In genomic region chr12:74365178-74365964, GRCh38 we compare ENCODE assay signal across 8 cellular contexts.
DNase-seq lines count a peak whose midpoint lies in the region; ATAC-seq, FAIRE-seq and TF ChIP-seq lines count a peak whose summit lies in the region.

No MANE protein-coding gene starts in this region.

- H3K4me3 Mint-ChIP-seq in activated CD8-positive, alpha-beta memory T cell treated with anti-CD3 and anti-CD28 coated beads, Interleukin-2, amount 10 ng/mL, durations not matched to agents 7 days and 5 days: no peak overlapping the region

- TF ChIP-seq EP300 in GM12878 (IDR thresholded peaks at IDR 0.05; ENCODE audit: borderline replicate concordance in 1 of 2, control insufficient read depth in 1 of 2, low read depth in 2 of 2, low read length in 2 of 2): no peak

- H3K27me3 Mint-ChIP-seq in activated CD8-positive, alpha-beta memory T cell treated with anti-CD3 and anti-CD28 coated beads, Interleukin-2, amount 10 ng/mL, durations not matched to agents 7 days and 5 days: no peaks in the 10 kb centered on the region

- H3K27ac Mint-ChIP-seq in activated CD8-positive, alpha-beta memory T cell treated with anti-CD3 and anti-CD28 coated beads, Interleukin-2, amount 10 ng/mL, durations not matched to agents 7 days and 5 days: no peak overlapping the region

- peak; percentile 78 for TF ChIP-seq CTCF in Loucy (conservative IDR thresholded peaks at IDR 0.05; ENCODE audit: low read length)
- TF ChIP-seq CTCF in GM12878 (IDR thresholded peaks at IDR 0.05 in 2 of 3, conservative IDR thresholded peaks at IDR 0.05 in 1 of 3; ENCODE audit: control insufficient read depth in 2 of 3, extremely low read depth in 1 of 3, insufficient read depth in 1 of 3, low read depth in 3 of 3, low read length in 3 of 3): peak; percentile 50 to 72 (median 52)
- no peak for TF ChIP-seq CTCF in left ventricle myocardium inferior (IDR thresholded peaks at IDR 0.05; ENCODE audit: borderline replicate concordance)

- DNase-seq in activated CD8-positive, alpha-beta memory T cell treated with anti-CD3 and anti-CD28 coated beads, Interleukin-2, amount 10 ng/mL, durations not matched to agents 7 days and 5 days: peak; percentile 41
- DNase-seq in activated CD8-positive, alpha-beta memory T cell treated with anti-CD3 and anti-CD28 coated beads, Interleukin-2, amount 50 U/mL, for 4 hours: no peak
- DNase-seq in H4 (ENCODE audit: low spot score) (peak; percentile 80), GM12878 (ENCODE audit: low read depth, low spot score) (no peak), mucosa of gallbladder (ENCODE audit: low spot score) (peak; percentile 47), NCI-H510A (lab: John Stamatoyannopoulos, UW) (no peak), left ventricle myocardium inferior (no peak)

- peak; percentile 65 for FAIRE-seq in GM12878 (lab: Jason Lieb, UNC)

- no peak for ATAC-seq in activated CD8-positive, alpha-beta memory T cell treated with anti-CD3 and anti-CD28 coated beads, Interleukin-2, amount 10 ng/mL, durations not matched to agents 7 days and 5 days
- peak; percentile 96 for ATAC-seq in GM12878

- POLR2A ChIA-PET in GM12878 (lab: Charles Lee): no interaction called here

- no peak for TF ChIP-seq POLR2A in GM12878 (IDR thresholded peaks at IDR 0.05; ENCODE audit: low read depth, low read length)

- H3K9me3 Mint-ChIP-seq in activated CD8-positive, alpha-beta memory T cell treated with anti-CD3 and anti-CD28 coated beads, Interleukin-2, amount 10 ng/mL, durations not matched to agents 7 days and 5 days (ENCODE audit: low read depth): peaks cover 2% of the 10 kb centered on the region

- no peak overlapping the region for H3K27ac ChIP-seq in GM12878 (ENCODE audit: control insufficient read depth, insufficient read depth)
- no peak overlapping the region for H3K27ac ChIP-seq in left ventricle myocardium inferior (replicated peaks)

- H3K36me3 Mint-ChIP-seq in activated CD8-positive, alpha-beta memory T cell treated with anti-CD3 and anti-CD28 coated beads, Interleukin-2, amount 10 ng/mL, durations not matched to agents 7 days and 5 days: no peaks in the 10 kb centered on the region

- H3K79me2 ChIP-seq in Loucy (ENCODE audit: insufficient read depth, low read length) (no peaks in the 10 kb centered on the region), GM12878 (ENCODE audit: control insufficient read depth, insufficient read depth, low read length) (no peaks in the 10 kb centered on the region)

- H3K9me3 ChIP-seq in Loucy (ENCODE audit: insufficient read depth, low read depth, low read length) (no peaks in the 10 kb centered on the region), GM12878 (replicated peaks; ENCODE audit: control insufficient read depth, insufficient read depth, low read length) (no peaks in the 10 kb centered on the region), left ventricle myocardium inferior (replicated peaks) (peaks cover 6% of the 10 kb centered on the region)

- no peaks in the 10 kb centered on the region for H3K4me1 Mint-ChIP-seq in activated CD8-positive, alpha-beta memory T cell treated with anti-CD3 and anti-CD28 coated beads, Interleukin-2, amount 10 ng/mL, durations not matched to agents 7 days and 5 days

- RAD21 ChIA-PET in GM12878 (lab: Charles Lee; ENCODE audit: unreplicated experiment): interaction anchor here (1.0 kb wide), 1 partner anchor 47 kb away, joined by 3 read pairs; no protein-coding TSS in a partner anchor

- in situ Hi-C loops in GM12878 (cut with MboI): no loop called here

- no peaks in the 10 kb centered on the region for H3K27me3 ChIP-seq in Loucy (ENCODE audit: insufficient read depth, low read length, poor library complexity, severe bottlenecking)
- no peaks in the 10 kb centered on the region for H3K27me3 ChIP-seq in GM12878 (replicated peaks in 1 of 2; ENCODE audit: control insufficient read depth in 2 of 2, insufficient read depth in 2 of 2, low read length in 1 of 2)
- H3K27me3 ChIP-seq in left ventricle myocardium inferior (ENCODE audit: low read depth): no peaks in the 10 kb centered on the region

- peak; percentile 74 for TF ChIP-seq RAD21 in GM12878 (IDR thresholded peaks at IDR 0.05; ENCODE audit: insufficient read depth, low read depth, low read length)

- CTCF ChIA-PET in activated CD8-positive, alpha-beta memory T cell treated with anti-CD3 and anti-CD28 coated beads, Interleukin-2, amount 10 ng/mL, durations not matched to agents 7 days and 5 days (lab: Charles Lee): interaction anchor here (1.0 kb wide), 1 partner anchor 9 kb away, joined by 3 read pairs; no protein-coding TSS in a partner anchor
- CTCF ChIA-PET in GM12878 (lab: Yijun Ruan, JAX): interaction anchor here (0.6 to 1.8 kb wide), 4 partner anchors 47 to 343 kb away, joined by 3 to 6 read pairs (median 4); no protein-coding TSS in a partner anchor

- SMC1A ChIA-PET in GM12878 (lab: Charles Lee; ENCODE audit: uncharacterized antibody, unreplicated experiment): interaction anchor here (1.4 kb wide), 1 partner anchor 15 kb away, joined by 4 read pairs; no protein-coding TSS in a partner anchor

- H3F3A ChIP-seq in Loucy (ENCODE audit: low read depth): no peaks in the 10 kb centered on the region

- WGBS in GM12878 (ENCODE audit: insufficient coverage, insufficient replicate concordance, low lambda C conversion rate, missing lambda C conversion rate): 42% methylated on average over 6 of the region's 6 CpGs

- H3K36me3 ChIP-seq in Loucy (ENCODE audit: insufficient read depth, low read length): no peaks in the 10 kb centered on the region
- H3K36me3 ChIP-seq in GM12878 (ENCODE audit: control insufficient read depth in 2 of 2, insufficient read depth in 2 of 2, low read length in 1 of 2): no peaks in the 10 kb centered on the region
- no peaks in the 10 kb centered on the region for H3K36me3 ChIP-seq in left ventricle myocardium inferior

- H3K4me2 ChIP-seq in Loucy (ENCODE audit: low read depth, low read length, poor library complexity, severe bottlenecking) (no peak overlapping the region), GM12878 (ENCODE audit: control insufficient read depth, insufficient read depth) (no peak overlapping the region)

- H2AFZ ChIP-seq in Loucy (ENCODE audit: low read length): peak overlapping the region; percentile 93
- peak overlapping the region; percentile 47 for H2AFZ ChIP-seq in GM12878 (ENCODE audit: control insufficient read depth, low read depth, low read length)

- H3K4me1 ChIP-seq in Loucy (ENCODE audit: insufficient read depth, low read length, poor library complexity, severe bottlenecking) (no peaks in the 10 kb centered on the region), GM12878 (ENCODE audit: control insufficient read depth, insufficient read depth, low read length) (no peaks in the 10 kb centered on the region), left ventricle myocardium inferior (no peaks in the 10 kb centered on the region)

- BruUV-seq in GM12878 (replicated peaks; lab: Mats Ljungman, UMichigan): no TSS peak

- H4K20me1 ChIP-seq in Loucy (ENCODE audit: insufficient read depth, low read length, poor library complexity, severe bottlenecking) (no peaks in the 10 kb centered on the region), GM12878 (ENCODE audit: control insufficient read depth, insufficient read depth) (no peaks in the 10 kb centered on the region)

- H3K4me3 ChIP-seq in Loucy (ENCODE audit: low read length, poor library complexity, severe bottlenecking): no peak overlapping the region
- no peak overlapping the region for H3K4me3 ChIP-seq in GM12878
- H3K4me3 ChIP-seq in left ventricle myocardium inferior: no peak overlapping the region

- H3K9me2 ChIP-seq in Loucy (replicated peaks; ENCODE audit: low read depth, low read length): no peaks in the 10 kb centered on the region

- no peak overlapping the region for H3K9ac ChIP-seq in Loucy (ENCODE audit: low read depth, low read length, poor library complexity, severe bottlenecking)
- no peak overlapping the region for H3K9ac ChIP-seq in GM12878 (ENCODE audit: control insufficient read depth, insufficient read depth, low read length)

- intact Hi-C loops in GM12878 (cut with micrococcal nuclease; ENCODE audit: unreplicated experiment) (loop anchor here (1.0 kb wide), 2 partner anchors 254 to 344 kb away; no protein-coding TSS in a partner anchor), left ventricle myocardium inferior (cut with micrococcal nuclease) (no loop called here)

TF ChIP-seq in GM12878, 131 proteins besides CTCF, POLR2A, EP300 and RAD21:
- no peak for TF ChIP-seq RBBP5 (conservative IDR thresholded peaks at IDR 0.05)
- peak; percentile 60 for TF ChIP-seq SMC3 (IDR thresholded peaks at IDR 0.05; ENCODE audit: borderline replicate concordance, low read length)

Comparison
In these comparisons a context has a peak if more than half of its experiments do, and no peak if none do; other contexts are left out.
1. DNase-seq: peak in activated CD8-positive, alpha-beta memory T cell treated with anti-CD3 and anti-CD28 coated beads, Interleukin-2, amount 10 ng/mL, durations not matched to agents 7 days and 5 days (single experiment), H4 (single experiment) and mucosa of gallbladder (single experiment); none in activated CD8-positive, alpha-beta memory T cell treated with anti-CD3 and anti-CD28 coated beads, Interleukin-2, amount 50 U/mL, for 4 hours (single experiment), GM12878 (single experiment), NCI-H510A (single experiment) and left ventricle myocardium inferior (single experiment).